8 cellular contexts compared by ENCODE assay signal in genomic region chr4:7043521-7044414, GRCh38. TPM values are rescaled to one million over a fixed set of nuclear protein-coding genes. Genes with fewer than 3 reads are reported as not detected.
A peak's percentile ranks its signal among the peaks of the same experiment; 100 is the strongest.
DNase-seq lines count a peak whose midpoint lies in the region; ATAC-seq, FAIRE-seq and TF ChIP-seq lines count a peak whose summit lies in the region.

No MANE protein-coding gene starts in this region.

- CTCF ChIA-PET in PC-9 (lab: Charles Lee) (interaction anchor here (0.6 to 1.5 kb wide), 5 partner anchors 9 to 37 kb away, joined by 3 to 11 read pairs (median 3); no protein-coding TSS in a partner anchor), HEK293T (lab: Yijun Ruan, JAX) (interaction anchor here (0.9 to 1.5 kb wide), 4 partner anchors 23 to 70 kb away, joined by 3 to 14 read pairs (median 3); partner anchors contain the start of gene GRPEL1)

- DNase-seq in NCI-H146 (lab: John Stamatoyannopoulos, UW) (peak; percentile 67), NCI-H146 treated with DMSO at 0.1 percent for 48 hours (lab: John Stamatoyannopoulos, UW; ENCODE audit: unreplicated experiment) (no peak), PC-9 (peak in 1 of 2 experiments; percentile 46), fibroblast of villous mesenchyme (ENCODE audit: low read depth) (peak; percentile 46), pancreas (peak; percentile 61 to 90 (median 72)), HEK293T (ENCODE audit: extremely low spot score) (no peak)
- peak; percentile 48 for DNase-seq in activated T-helper 2 cell treated with anti-CD3 and anti-CD28 coated beads, Interferon-gamma antibody, Interleukin-2, Interleukin-4, amounts not matched to agents 10 μg/mL and 5 μg/mL and 100 μg/mL, durations not matched to agents 14 hours and 24 hours and 36 hours (ENCODE audit: low spot score)

- H3K27me3 Mint-ChIP-seq in activated T-helper 2 cell treated with anti-CD3 and anti-CD28 coated beads, Interferon-gamma antibody, Interleukin-2, Interleukin-4, amounts not matched to agents 10 μg/mL and 5 μg/mL and 100 μg/mL, durations not matched to agents 14 hours and 24 hours and 36 hours (ENCODE audit: low read depth), result peaks cover 7% of the 10 kb centered on the region

- H3K4me3 ChIP-seq in PC-9, result peak overlapping the region; percentile 86
- H3K4me3 ChIP-seq in fibroblast of villous mesenchyme (ENCODE audit: low read depth, low read length), result peak overlapping the region; percentile 83
- peak overlapping the region; percentile 85 to 98 (median 95) for H3K4me3 ChIP-seq in pancreas

- H3K4me2 ChIP-seq in PC-9, result peak overlapping the region; percentile 95

- H3K4me3 Mint-ChIP-seq in activated T-helper 2 cell treated with anti-CD3 and anti-CD28 coated beads, Interferon-gamma antibody, Interleukin-2, Interleukin-4, amounts not matched to agents 10 μg/mL and 5 μg/mL and 100 μg/mL, durations not matched to agents 14 hours and 24 hours and 36 hours (ENCODE audit: low read depth), result peak overlapping the region; percentile 86

- intact Hi-C loops in PC-9 (cut with micrococcal nuclease; ENCODE audit: unreplicated experiment) (loop anchor here (1.0 to 2.0 kb wide), 3 partner anchors 25 to 135 kb away; partner anchors contain the start of genes GRPEL1 and TBC1D14), pancreas (cut with DNase I) (no loop called here)
- intact Hi-C loops in activated T-helper 2 cell treated with anti-CD3 and anti-CD28 coated beads, Interferon-gamma antibody, Interleukin-2, Interleukin-4, amounts not matched to agents 10 μg/mL and 5 μg/mL and 100 μg/mL, durations not matched to agents 14 hours and 24 hours and 36 hours (cut with micrococcal nuclease), result loop anchor here (1.0 to 2.0 kb wide), 5 partner anchors 25 to 403 kb away; partner anchors contain the start of genes GRPEL1, MRFAP1 and TBC1D14

- peaks cover 38% of the 10 kb centered on the region for H3K4me1 Mint-ChIP-seq in activated T-helper 2 cell treated with anti-CD3 and anti-CD28 coated beads, Interferon-gamma antibody, Interleukin-2, Interleukin-4, amounts not matched to agents 10 μg/mL and 5 μg/mL and 100 μg/mL, durations not matched to agents 14 hours and 24 hours and 36 hours (ENCODE audit: low read depth)

- 0 to 1% methylated on average over 66 to 88 of the region's 88 CpGs for WGBS in pancreas, 2 donors

- H3K9me3 Mint-ChIP-seq in activated T-helper 2 cell treated with anti-CD3 and anti-CD28 coated beads, Interferon-gamma antibody, Interleukin-2, Interleukin-4, amounts not matched to agents 10 μg/mL and 5 μg/mL and 100 μg/mL, durations not matched to agents 14 hours and 24 hours and 36 hours, result no peaks in the 10 kb centered on the region

- H3F3A ChIP-seq in PC-9 (ENCODE audit: insufficient read depth, low read depth), result no peaks in the 10 kb centered on the region

- H3K9me3 ChIP-seq in PC-9 (ENCODE audit: insufficient read depth, low read depth) (no peaks in the 10 kb centered on the region), pancreas (no peaks in the 10 kb centered on the region)

- H3K36me3 ChIP-seq in PC-9 (ENCODE audit: low read depth), result no peaks in the 10 kb centered on the region
- H3K36me3 ChIP-seq in pancreas, result no peaks in the 10 kb centered on the region

- POLR2A ChIA-PET in PC-9 (lab: Charles Lee; ENCODE audit: unreplicated experiment), result interaction anchor here (0.5 to 0.7 kb wide), 7 partner anchors 24 to 403 kb away, joined by 3 to 5 read pairs (median 3); partner anchors contain the start of gene GRPEL1
- POLR2A ChIA-PET in HEK293T (lab: Yijun Ruan, JAX), result interaction anchor here (1.3 to 7.8 kb wide), 4 partner anchors 24 to 135 kb away, joined by 4 to 67 read pairs (median 6); partner anchors contain the start of genes GRPEL1 and TBC1D14

- no peak overlapping the region for H3K27ac Mint-ChIP-seq in activated T-helper 2 cell treated with anti-CD3 and anti-CD28 coated beads, Interferon-gamma antibody, Interleukin-2, Interleukin-4, amounts not matched to agents 10 μg/mL and 5 μg/mL and 100 μg/mL, durations not matched to agents 14 hours and 24 hours and 36 hours

- BruUV-seq in PC-9 (replicated peaks; lab: Mats Ljungman, UMichigan), result no TSS peak

- TF ChIP-seq CTCF in PC-9 (conservative IDR thresholded peaks at IDR 0.05) (no peak), fibroblast of villous mesenchyme (IDR thresholded peaks at IDR 0.05; ENCODE audit: insufficient read depth, low read depth, low read length) (no peak), pancreas (IDR thresholded peaks at IDR 0.05) (no peak)

- ATAC-seq in HG02852 (IDR thresholded peaks at IDR 0.05; ENCODE audit: unreplicated experiment) (peak; percentile 18), pancreas (peak; percentile 25 to 33 (median 26))

- H3K27ac ChIP-seq in PC-9, result no peak overlapping the region
- peak overlapping the region; percentile 85 to 93 (median 90) for H3K27ac ChIP-seq in pancreas

- H3K79me2 ChIP-seq in PC-9 (ENCODE audit: low read depth), result peaks cover 30% of the 10 kb centered on the region

- H3K9me2 ChIP-seq in PC-9 (ENCODE audit: insufficient read depth), result no peaks in the 10 kb centered on the region

- peak overlapping the region; percentile 87 for H2AFZ ChIP-seq in PC-9

- H3K4me1 ChIP-seq in PC-9 (replicated peaks; ENCODE audit: insufficient read depth) (0 out of 2 replicates have a peak, but pooled peaks cover 16% of the 10 kb centered on the region), pancreas (peaks cover 15 to 30% (median 25%) of the 10 kb centered on the region in 3 donors)

- no peaks in the 10 kb centered on the region for H3K27me3 ChIP-seq in PC-9 (ENCODE audit: insufficient read depth, low read depth)
- H3K27me3 ChIP-seq in pancreas, result no peaks in the 10 kb centered on the region

- FAIRE-seq in pancreas (lab: Jason Lieb, UNC), result no peak

- peaks cover 9% of the 10 kb centered on the region for H3K36me3 Mint-ChIP-seq in activated T-helper 2 cell treated with anti-CD3 and anti-CD28 coated beads, Interferon-gamma antibody, Interleukin-2, Interleukin-4, amounts not matched to agents 10 μg/mL and 5 μg/mL and 100 μg/mL, durations not matched to agents 14 hours and 24 hours and 36 hours (ENCODE audit: low read depth)

- H4K20me1 ChIP-seq in PC-9 (ENCODE audit: insufficient read depth), result 0 out of 2 replicates have a peak, but pooled peaks cover 4% of the 10 kb centered on the region

TF ChIP-seq in HEK293T, 16 proteins besides CTCF, POLR2A, EP300 and RAD21:
- no peak for TF ChIP-seq HDGF (IDR thresholded peaks at IDR 0.05; ENCODE audit: borderline replicate concordance)
- TF ChIP-seq L3MBTL2 (conservative IDR thresholded peaks at IDR 0.05), result no peak
- TF ChIP-seq SP1 (IDR thresholded peaks at IDR 0.05), result no peak
- TF ChIP-seq PKNOX1 (IDR thresholded peaks at IDR 0.05), result no peak
- no peak for TF ChIP-seq ZNF384 (IDR thresholded peaks at IDR 0.05)
- no peak for TF ChIP-seq ELF4 (IDR thresholded peaks at IDR 0.05)
- no peak for TF ChIP-seq SUZ12 (IDR thresholded peaks at IDR 0.05)

RNA-seq across cellular contexts. Expression of gene TADA2B, which starts 0.6 kb away (rescaled TPM):
- total RNA-seq in PC-9 (2021), result 9.5 and 9.6 TPM in 2 replicates
- total RNA-seq in activated T-helper 2 cell treated with anti-CD3 and anti-CD28 coated beads, Interferon-gamma antibody, Interleukin-2, Interleukin-4, amounts not matched to agents 10 μg/mL and 5 μg/mL and 100 μg/mL, durations not matched to agents 14 hours and 24 hours and 36 hours, result 12.9 and 13.3 TPM in 2 replicates
- 12.2 and 16.0 TPM in 2 replicates for total RNA-seq in fibroblast of villous mesenchyme
- total RNA-seq in pancreas, result 10 to 100 TPM; 14.0 to 26.2 (median 19.7) TPM
- 10 to 100 TPM in 1 of 2 donors, 1 to 10 TPM in 1; 9.6 to 11.0 TPM for polyA plus RNA-seq in pancreas

RNA-seq across cellular contexts. Expression of gene GRPEL1, which starts 24.1 kb away (rescaled TPM):
- total RNA-seq in PC-9 (2021), result 49.3 and 49.9 TPM in 2 replicates
- 84.4 and 84.6 TPM in 2 replicates for total RNA-seq in activated T-helper 2 cell treated with anti-CD3 and anti-CD28 coated beads, Interferon-gamma antibody, Interleukin-2, Interleukin-4, amounts not matched to agents 10 μg/mL and 5 μg/mL and 100 μg/mL, durations not matched to agents 14 hours and 24 hours and 36 hours
- total RNA-seq in fibroblast of villous mesenchyme, result 17.1 and 32.8 TPM in 2 replicates
- 10 to 100 TPM in 5 of 6 donors, 1 to 10 TPM in 1; 9.5 to 15.6 (median 11.3) TPM for total RNA-seq in pancreas
- polyA plus RNA-seq in pancreas, result 10 to 100 TPM in 1 of 2 donors, 1 to 10 TPM in 1; 7.7 to 13.5 TPM

Comparison
In these comparisons a context has a peak if more than half of its experiments do, and no peak if none do; other contexts are left out.
1. DNase-seq: peak in NCI-H146 (single experiment), activated T-helper 2 cell treated with anti-CD3 and anti-CD28 coated beads, Interferon-gamma antibody, Interleukin-2, Interleukin-4, amounts not matched to agents 10 μg/mL and 5 μg/mL and 100 μg/mL, durations not matched to agents 14 hours and 24 hours and 36 hours (single experiment), fibroblast of villous mesenchyme (single experiment) and pancreas (6 of 6); none in NCI-H146 treated with DMSO at 0.1 percent for 48 hours (single experiment) and HEK293T (single experiment).
2. intact Hi-C loops: an anchor here in PC-9 (1.0 to 2.0 kb wide) and activated T-helper 2 cell treated with anti-CD3 and anti-CD28 coated beads, Interferon-gamma antibody, Interleukin-2, Interleukin-4, amounts not matched to agents 10 μg/mL and 5 μg/mL and 100 μg/mL, durations not matched to agents 14 hours and 24 hours and 36 hours (1.0 to 2.0 kb wide); none called in pancreas.
3. Peak in every context shown above with its lines, with median percentiles within 50 percentile points of each other: H3K4me3 ChIP-seq.